1 cellular context compared by ENCODE assay signal in the genomic region with DNA sequence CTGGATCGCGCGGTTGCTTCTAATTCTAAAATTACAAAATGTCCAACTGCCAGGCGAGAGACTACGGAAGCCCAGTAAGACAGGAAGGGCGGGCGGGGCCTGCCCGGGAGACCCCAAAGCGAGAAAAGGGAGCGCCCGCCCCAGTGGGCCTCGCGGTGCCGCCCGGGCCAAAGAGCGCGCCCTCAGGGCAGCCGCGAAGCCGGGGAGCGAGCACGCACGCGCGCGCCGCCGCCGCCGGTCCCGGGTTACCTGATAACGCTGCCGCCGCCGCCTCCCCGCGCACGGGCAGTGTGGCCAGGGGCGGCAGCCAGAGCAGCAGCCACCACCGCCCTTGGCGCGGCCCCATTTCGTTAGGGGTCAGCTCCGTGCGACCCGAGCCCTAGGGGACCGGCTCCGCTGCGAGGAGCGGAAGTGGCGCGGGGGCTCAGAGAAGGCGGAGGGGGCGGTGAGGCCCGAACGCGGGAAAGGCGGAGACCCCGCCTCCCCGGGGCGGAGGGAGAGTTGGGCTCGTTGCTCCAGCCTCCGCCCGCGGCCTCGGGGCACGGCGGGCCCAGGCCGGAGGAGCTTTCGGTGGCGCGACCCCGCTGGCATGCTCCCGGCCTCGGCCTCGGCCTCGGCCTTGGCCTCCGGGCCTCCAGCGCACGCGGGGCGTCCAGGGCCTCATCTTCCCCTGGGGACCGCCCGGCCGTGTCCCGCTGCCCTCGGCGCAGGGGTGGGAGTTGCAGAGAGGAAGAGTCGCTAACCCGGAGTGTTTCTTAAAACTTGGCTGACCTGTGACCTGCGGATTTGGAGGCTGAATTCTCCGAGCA.
TF ChIP-seq lines count a peak whose summit lies in the region.

A gene with protein sequence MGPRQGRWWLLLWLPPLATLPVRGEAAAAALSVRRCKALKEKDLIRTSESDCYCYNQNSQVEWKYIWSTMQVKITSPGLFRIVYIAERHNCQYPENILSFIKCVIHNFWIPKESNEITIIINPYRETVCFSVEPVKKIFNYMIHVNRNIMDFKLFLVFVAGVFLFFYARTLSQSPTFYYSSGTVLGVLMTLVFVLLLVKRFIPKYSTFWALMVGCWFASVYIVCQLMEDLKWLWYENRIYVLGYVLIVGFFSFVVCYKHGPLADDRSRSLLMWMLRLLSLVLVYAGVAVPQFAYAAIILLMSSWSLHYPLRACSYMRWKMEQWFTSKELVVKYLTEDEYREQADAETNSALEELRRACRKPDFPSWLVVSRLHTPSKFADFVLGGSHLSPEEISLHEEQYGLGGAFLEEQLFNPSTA (minus strand): TSS at position 413 of the 809 bp plus-strand sequence. CDS start 67 bp downstream, at position 346.

TF ChIP-seq in SK-N-SH treated with all-trans-retinoic acid at 6 μM for 48 hours, 23 proteins besides CTCF, POLR2A, EP300 and RAD21 (continued from another document):
- 0 out of 2 replicates have a peak, but pooled peaks have one; percentile 5 for TF ChIP-seq ZC3H10 (CRISPR knock-in tag; IDR thresholded peaks at IDR 0.05)
- no peak for TF ChIP-seq ISL1 (CRISPR knock-in tag; IDR thresholded peaks at IDR 0.05)
- TF ChIP-seq ZNF8 (CRISPR knock-in tag; IDR thresholded peaks at IDR 0.05), result no peak
- TF ChIP-seq TOX (CRISPR knock-in tag; IDR thresholded peaks at IDR 0.05; ENCODE audit: borderline replicate concordance), result no peak
- TF ChIP-seq, protein P1, sequence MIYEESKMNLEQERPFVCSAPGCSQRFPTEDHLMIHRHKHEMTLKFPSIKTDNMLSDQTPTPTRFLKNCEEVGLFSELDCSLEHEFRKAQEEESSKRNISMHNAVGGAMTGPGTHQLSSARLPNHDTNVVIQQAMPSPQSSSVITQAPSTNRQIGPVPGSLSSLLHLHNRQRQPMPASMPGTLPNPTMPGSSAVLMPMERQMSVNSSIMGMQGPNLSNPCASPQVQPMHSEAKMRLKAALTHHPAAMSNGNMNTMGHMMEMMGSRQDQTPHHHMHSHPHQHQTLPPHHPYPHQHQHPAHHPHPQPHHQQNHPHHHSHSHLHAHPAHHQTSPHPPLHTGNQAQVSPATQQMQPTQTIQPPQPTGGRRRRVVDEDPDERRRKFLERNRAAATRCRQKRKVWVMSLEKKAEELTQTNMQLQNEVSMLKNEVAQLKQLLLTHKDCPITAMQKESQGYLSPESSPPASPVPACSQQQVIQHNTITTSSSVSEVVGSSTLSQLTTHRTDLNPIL (CRISPR knock-in tag; IDR thresholded peaks at IDR 0.05; ENCODE audit: low read depth), result no peak
- no peak for TF ChIP-seq BACH2 (CRISPR knock-in tag; IDR thresholded peaks at IDR 0.05; ENCODE audit: borderline replicate concordance)
- no peak for TF ChIP-seq TCF4 (CRISPR knock-in tag; IDR thresholded peaks at IDR 0.05; ENCODE audit: borderline replicate concordance)
- TF ChIP-seq ZFP3 (CRISPR knock-in tag; IDR thresholded peaks at IDR 0.05), result peak; percentile 67; the same call in 1 of the 2 replicates
- no peak for TF ChIP-seq CSDC2 (CRISPR knock-in tag; IDR thresholded peaks at IDR 0.05)
- no peak for TF ChIP-seq RARB (CRISPR knock-in tag; IDR thresholded peaks at IDR 0.05)
- no peak for TF ChIP-seq ZNF70 (CRISPR knock-in tag; IDR thresholded peaks at IDR 0.05)
TF ChIP-seq in SK-N-SH treated with all-trans-retinoic acid at 6 μM for 48 hours: peak in this region for 3.
